ENCODE assay signal across 10 cellular contexts in genomic region chr20:49894073-49894470, GRCh38. TPM values are rescaled to one million over a fixed set of nuclear protein-coding genes. Genes with fewer than 3 reads are reported as not detected.
DNase-seq lines count a peak whose midpoint lies in the region; ATAC-seq, FAIRE-seq and TF ChIP-seq lines count a peak whose summit lies in the region.
"Had no signal": no experiment of that assay in that cellular context is flagged by ENCODE, and none has a peak within 500 bp of the region (broad histone marks: within the 10 kb centered on the region; RNA-seq: fewer than 3 reads in every experiment).

No MANE protein-coding gene starts in this region.

- ATAC-seq in activated CD4-positive, alpha-beta T cell treated with anti-CD3 and anti-CD28 coated beads for 36 hours, result peak; percentile 73
- peak; percentile 51 to 67 for ATAC-seq in activated T-cell treated with anti-CD3 and anti-CD28 coated beads, Interleukin-2, amount 50 U/mL, for 4 hours
- no peak for ATAC-seq in HG03439 (IDR thresholded peaks at IDR 0.05; ENCODE audit: unreplicated experiment)
- ATAC-seq: GM23338 had no signal

- no peak overlapping the region for H3K4me3 Mint-ChIP-seq in activated CD4-positive, alpha-beta T cell treated with anti-CD3 and anti-CD28 coated beads for 36 hours
- peak overlapping the region; percentile 24 for H3K4me3 Mint-ChIP-seq in activated T-cell treated with anti-CD3 and anti-CD28 coated beads, Interleukin-2, amount 50 U/mL, for 4 hours
- H3K4me3 Mint-ChIP-seq: GM23338 had no signal

- H3K4me1 Mint-ChIP-seq in activated CD4-positive, alpha-beta T cell treated with anti-CD3 and anti-CD28 coated beads for 36 hours, result peaks cover 25% of the 10 kb centered on the region
- H3K4me1 Mint-ChIP-seq in activated T-cell treated with anti-CD3 and anti-CD28 coated beads, Interleukin-2, amount 50 U/mL, for 4 hours (ENCODE audit: low read depth), result peaks cover 16% of the 10 kb centered on the region

- peak; percentile 63 for DNase-seq in activated CD4-positive, alpha-beta T cell treated with anti-CD3 and anti-CD28 coated beads for 36 hours
- DNase-seq in activated CD4-positive, alpha-beta T cell treated with anti-CD3 and anti-CD28 coated beads for 1 hour, result no peak
- peak; percentile 36 for DNase-seq in GM19239 (ENCODE audit: insufficient read length, low spot score)
- no peak for DNase-seq in activated T-cell treated with anti-CD3 and anti-CD28 coated beads, Interleukin-2, amount 50 U/mL, for 4 hours
- DNase-seq in SHP77 (lab: John Stamatoyannopoulos, UW), result no peak
- no peak for DNase-seq in foreskin fibroblast
- DNase-seq: KG1 had no signal

- H3K27me3 ChIP-seq in rectal smooth muscle tissue (ENCODE audit: control insufficient read depth, insufficient read depth, low read length), result no peaks in the 10 kb centered on the region

- H3K27me3 Mint-ChIP-seq in activated CD4-positive, alpha-beta T cell treated with anti-CD3 and anti-CD28 coated beads for 36 hours, result no peaks in the 10 kb centered on the region
- H3K27me3 Mint-ChIP-seq in activated T-cell treated with anti-CD3 and anti-CD28 coated beads, Interleukin-2, amount 50 U/mL, for 4 hours (ENCODE audit: low read depth), result no peaks in the 10 kb centered on the region

- H3K4me1 ChIP-seq in rectal smooth muscle tissue (ENCODE audit: control insufficient read depth, insufficient read depth, low read length), result no peaks in the 10 kb centered on the region

- peak overlapping the region; percentile 74 for H3K27ac Mint-ChIP-seq in activated CD4-positive, alpha-beta T cell treated with anti-CD3 and anti-CD28 coated beads for 36 hours
- H3K27ac Mint-ChIP-seq: GM23338 had no signal

- no peaks in the 10 kb centered on the region for H3K36me3 Mint-ChIP-seq in activated CD4-positive, alpha-beta T cell treated with anti-CD3 and anti-CD28 coated beads for 36 hours (ENCODE audit: low read depth)
- H3K36me3 Mint-ChIP-seq in activated T-cell treated with anti-CD3 and anti-CD28 coated beads, Interleukin-2, amount 50 U/mL, for 4 hours (ENCODE audit: insufficient read depth), result peaks cover 5% of the 10 kb centered on the region

- no peaks in the 10 kb centered on the region for H3K36me3 ChIP-seq in rectal smooth muscle tissue (ENCODE audit: control insufficient read depth, insufficient read depth, low read length)

- no peak overlapping the region for H3K9ac ChIP-seq in rectal smooth muscle tissue (ENCODE audit: low read length)

- CTCF ChIA-PET in activated CD4-positive, alpha-beta T cell treated with anti-CD3 and anti-CD28 coated beads for 36 hours (lab: Charles Lee), result interaction anchor here (0.9 to 1.2 kb wide), 2 partner anchors 17 to 284 kb away, joined by 3 to 4 read pairs; no protein-coding TSS in a partner anchor

- no peaks in the 10 kb centered on the region for H3K9me3 Mint-ChIP-seq in activated CD4-positive, alpha-beta T cell treated with anti-CD3 and anti-CD28 coated beads for 36 hours (ENCODE audit: low read depth)
- no peaks in the 10 kb centered on the region for H3K9me3 Mint-ChIP-seq in activated T-cell treated with anti-CD3 and anti-CD28 coated beads, Interleukin-2, amount 50 U/mL, for 4 hours
- H3K9me3 Mint-ChIP-seq: GM23338 had no signal

- POLR2A ChIA-PET in activated CD4-positive, alpha-beta T cell treated with anti-CD3 and anti-CD28 coated beads for 36 hours (lab: Charles Lee), result interaction anchor here (0.9 kb wide), 1 partner anchor 9 kb away, joined by 4 read pairs; no protein-coding TSS in a partner anchor

- intact Hi-C loops in activated CD4-positive, alpha-beta T cell treated with anti-CD3 and anti-CD28 coated beads for 36 hours (cut with DNase I, micrococcal nuclease), result loop anchor here in 1 of 2 experiments (5.0 kb wide), 1 partner anchor 33 kb away; no protein-coding TSS in a partner anchor

- H3K4me3 ChIP-seq in rectal smooth muscle tissue (ENCODE audit: low read length), result peak overlapping the region; percentile 13
- no peak overlapping the region for H3K4me3 ChIP-seq in foreskin fibroblast (ENCODE audit: low read depth in 1 of 2, low read length in 2 of 2)
- H3K4me3 ChIP-seq: GM23338 had no signal

- TF ChIP-seq CTCF in foreskin fibroblast (IDR thresholded peaks at IDR 0.05; ENCODE audit: low read depth, low read length), result no peak

- FAIRE-seq in GM19239 (lab: Jason Lieb, UNC), result peak; percentile 33

- H3K27ac ChIP-seq in rectal smooth muscle tissue (ENCODE audit: low read depth, low read length), result no peak overlapping the region

RNA-seq across cellular contexts. Expression of gene SPATA2, which starts 21.3 kb away (rescaled TPM):
- total RNA-seq in activated CD4-positive, alpha-beta T cell treated with anti-CD3 and anti-CD28 coated beads for 36 hours, result 10 to 100 TPM in 1 of 2 experiments, 1 to 10 TPM in 1; 8.7 to 10.1 TPM
- 10 to 100 TPM; 13.3 to 15.0 (median 13.3) TPM for total RNA-seq in activated T-cell treated with anti-CD3 and anti-CD28 coated beads, Interleukin-2, amount 50 U/mL, for 4 hours

RNA-seq across cellular contexts. Expression of gene RNF114, which starts 42.1 kb away (rescaled TPM):
- total RNA-seq in activated CD4-positive, alpha-beta T cell treated with anti-CD3 and anti-CD28 coated beads for 36 hours, result 10 to 100 TPM; 47.5 to 66.6 TPM
- 10 to 100 TPM; 71.1 to 81.9 (median 77.5) TPM for total RNA-seq in activated T-cell treated with anti-CD3 and anti-CD28 coated beads, Interleukin-2, amount 50 U/mL, for 4 hours

Comparison
In these comparisons a context has a peak if more than half of its experiments do, and no peak if none do; other contexts are left out.
1. DNase-seq: peak in activated CD4-positive, alpha-beta T cell treated with anti-CD3 and anti-CD28 coated beads for 36 hours (single experiment) and GM19239 (single experiment); none in activated CD4-positive, alpha-beta T cell treated with anti-CD3 and anti-CD28 coated beads for 1 hour (single experiment), activated T-cell treated with anti-CD3 and anti-CD28 coated beads, Interleukin-2, amount 50 U/mL, for 4 hours (single experiment), SHP77 (0 of 2) and foreskin fibroblast (0 of 2).